1 cellular context compared by ENCODE assay signal in genomic region chr1:93844262-93845045, GRCh38.
TF ChIP-seq lines count a peak whose summit lies in the region.

No MANE protein-coding gene starts in this region.

TF ChIP-seq in K562, 482 proteins besides CTCF, POLR2A, EP300 and RAD21 (continued from another document and continues in another):
- TF ChIP-seq CREB5 (CRISPR knock-in tag; IDR thresholded peaks at IDR 0.05) (no peak), YY1 (IDR thresholded peaks at IDR 0.05; ENCODE audit: borderline replicate concordance in 1 of 3, control insufficient read depth in 1 of 3, extremely low read depth in 1 of 3, insufficient read depth in 3 of 3, insufficient read length in 1 of 3, insufficient replicate concordance in 2 of 3, low read depth in 1 of 3, low read length in 2 of 3) (peak in 1 of 3 experiments; percentile 35), CREB3 (tag; conservative IDR thresholded peaks at IDR 0.05; ENCODE audit: low read depth) (no peak), E2F1 (CRISPR knock-in tag; IDR thresholded peaks at IDR 0.05) (no peak), ZNF764 (CRISPR knock-in tag; IDR thresholded peaks at IDR 0.05; ENCODE audit: low read depth) (no peak), NR1H2 (CRISPR knock-in tag; IDR thresholded peaks at IDR 0.05) (no peak), RCOR1 (IDR thresholded peaks at IDR 0.05; ENCODE audit: borderline replicate concordance in 1 of 2, low read depth in 2 of 2, low read length in 2 of 2) (peak in 1 of 2 experiments; percentile 45; a peak in 2 of 4 replicates), HMG20B (CRISPR knock-in tag; IDR thresholded peaks at IDR 0.05) (no peak), JUNB (CRISPR knock-in tag; conservative IDR thresholded peaks at IDR 0.05) (no peak), ATF4 (CRISPR knock-in tag; IDR thresholded peaks at IDR 0.05) (no peak), PRMT5 (CRISPR knock-in tag; IDR thresholded peaks at IDR 0.05) (no peak), ZBTB33 (CRISPR knock-in tag; IDR thresholded peaks at IDR 0.05) (no peak), TEAD2 (tag; IDR thresholded peaks at IDR 0.05) (no peak), FOXK2 (conservative IDR thresholded peaks at IDR 0.05 in 1 of 2, IDR thresholded peaks at IDR 0.05 in 1 of 2; ENCODE audit: low read depth in 2 of 2) (peak; percentile 87), YBX1 (IDR thresholded peaks at IDR 0.05) (no peak), CHD7 (IDR thresholded peaks at IDR 0.05; ENCODE audit: low read depth, low read length) (no peak), OTX1 (CRISPR knock-in tag; IDR thresholded peaks at IDR 0.05) (no peak), PHF8 (IDR thresholded peaks at IDR 0.05; ENCODE audit: borderline replicate concordance, low read length) (no peak), KLF10 (CRISPR knock-in tag; IDR thresholded peaks at IDR 0.05) (no peak), ZNF785 (CRISPR knock-in tag; IDR thresholded peaks at IDR 0.05) (no peak), CUX1 (CRISPR knock-in tag; IDR thresholded peaks at IDR 0.05) (no peak), CBFA2T3 (IDR thresholded peaks at IDR 0.05) (peak; percentile 83), TRIM24 (IDR thresholded peaks at IDR 0.05) (peak in 1 of 2 experiments; percentile 17; a peak in 1 of 4 replicates), CEBPB (tag; IDR thresholded peaks at IDR 0.05) (peak; percentile 72), TFAM (CRISPR knock-in tag; conservative IDR thresholded peaks at IDR 0.05) (no peak), SREBF1 (IDR thresholded peaks at IDR 0.05; ENCODE audit: borderline replicate concordance, low read depth, low read length) (no peak), STAG1 (CRISPR knock-in tag; IDR thresholded peaks at IDR 0.05; ENCODE audit: borderline replicate concordance) (peak; percentile 35; the same call in 1 of the 2 replicates), CHCHD3 (CRISPR knock-in tag; IDR thresholded peaks at IDR 0.05) (no peak), KDM5B (IDR thresholded peaks at IDR 0.05; ENCODE audit: insufficient replicate concordance, low read depth, low read length) (no peak), E2F4 (CRISPR knock-in tag; IDR thresholded peaks at IDR 0.05; ENCODE audit: low read depth) (no peak), JUND (IDR thresholded peaks at IDR 0.05; ENCODE audit: borderline replicate concordance, low read depth, low read length) (0 out of 2 replicates have a peak, but pooled peaks have one; percentile 7), JUND (tag; IDR thresholded peaks at IDR 0.05; ENCODE audit: borderline replicate concordance, low read depth, low read length) (no peak; the same call in 2 of the 3 replicates)
